ENCODE assay signal across 1 cellular context in the genomic region with DNA sequence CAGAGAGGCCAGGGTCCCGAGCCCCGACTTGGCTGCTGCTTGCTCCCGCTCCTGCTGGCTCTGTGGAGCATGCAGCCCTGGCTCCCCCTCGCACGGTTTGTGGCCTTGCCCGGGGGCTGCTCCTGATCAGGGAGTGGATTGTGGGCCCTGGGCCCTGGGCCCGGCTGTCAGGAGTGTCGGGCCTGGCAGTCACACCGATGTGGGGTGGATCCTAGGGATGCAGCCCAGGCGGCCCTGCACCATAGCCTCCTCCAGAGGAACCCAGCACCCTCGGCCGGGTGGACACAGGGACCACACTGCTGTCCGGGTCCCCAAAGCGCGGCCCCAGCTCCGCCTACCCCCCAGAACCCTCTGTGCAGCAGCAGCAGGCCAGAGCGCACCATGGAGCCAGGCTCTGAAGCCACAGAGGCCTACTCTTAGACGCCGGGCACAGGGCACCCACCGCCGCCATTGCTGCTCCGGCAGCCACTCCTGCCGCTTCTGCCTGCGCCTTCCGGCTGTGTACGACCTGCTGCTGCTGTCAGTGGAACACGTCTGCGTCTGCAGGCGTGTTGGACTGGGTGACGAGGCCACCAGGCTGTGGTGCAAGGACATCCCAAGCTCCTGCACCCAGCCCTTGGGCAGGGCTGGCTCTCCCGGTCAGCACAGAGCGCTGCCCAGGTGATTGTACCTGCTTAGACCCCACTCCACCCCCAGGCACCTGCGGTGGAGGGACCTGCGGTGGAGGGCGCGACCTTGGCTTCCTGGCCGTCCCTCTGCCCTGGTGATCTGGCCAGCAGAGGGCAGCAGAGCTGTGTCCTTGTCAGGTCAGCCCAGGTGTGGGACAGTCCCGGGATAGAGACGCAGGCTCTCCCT.
A peak's percentile ranks its signal among the peaks of the same experiment; 100 is the strongest.
TF ChIP-seq lines count a peak whose summit lies in the region.

No MANE protein-coding gene starts in this region.

TF ChIP-seq in HepG2, 621 proteins besides CTCF, POLR2A, EP300 and RAD21 (continued from another document and continues in another):
- TF ChIP-seq, protein P1, sequence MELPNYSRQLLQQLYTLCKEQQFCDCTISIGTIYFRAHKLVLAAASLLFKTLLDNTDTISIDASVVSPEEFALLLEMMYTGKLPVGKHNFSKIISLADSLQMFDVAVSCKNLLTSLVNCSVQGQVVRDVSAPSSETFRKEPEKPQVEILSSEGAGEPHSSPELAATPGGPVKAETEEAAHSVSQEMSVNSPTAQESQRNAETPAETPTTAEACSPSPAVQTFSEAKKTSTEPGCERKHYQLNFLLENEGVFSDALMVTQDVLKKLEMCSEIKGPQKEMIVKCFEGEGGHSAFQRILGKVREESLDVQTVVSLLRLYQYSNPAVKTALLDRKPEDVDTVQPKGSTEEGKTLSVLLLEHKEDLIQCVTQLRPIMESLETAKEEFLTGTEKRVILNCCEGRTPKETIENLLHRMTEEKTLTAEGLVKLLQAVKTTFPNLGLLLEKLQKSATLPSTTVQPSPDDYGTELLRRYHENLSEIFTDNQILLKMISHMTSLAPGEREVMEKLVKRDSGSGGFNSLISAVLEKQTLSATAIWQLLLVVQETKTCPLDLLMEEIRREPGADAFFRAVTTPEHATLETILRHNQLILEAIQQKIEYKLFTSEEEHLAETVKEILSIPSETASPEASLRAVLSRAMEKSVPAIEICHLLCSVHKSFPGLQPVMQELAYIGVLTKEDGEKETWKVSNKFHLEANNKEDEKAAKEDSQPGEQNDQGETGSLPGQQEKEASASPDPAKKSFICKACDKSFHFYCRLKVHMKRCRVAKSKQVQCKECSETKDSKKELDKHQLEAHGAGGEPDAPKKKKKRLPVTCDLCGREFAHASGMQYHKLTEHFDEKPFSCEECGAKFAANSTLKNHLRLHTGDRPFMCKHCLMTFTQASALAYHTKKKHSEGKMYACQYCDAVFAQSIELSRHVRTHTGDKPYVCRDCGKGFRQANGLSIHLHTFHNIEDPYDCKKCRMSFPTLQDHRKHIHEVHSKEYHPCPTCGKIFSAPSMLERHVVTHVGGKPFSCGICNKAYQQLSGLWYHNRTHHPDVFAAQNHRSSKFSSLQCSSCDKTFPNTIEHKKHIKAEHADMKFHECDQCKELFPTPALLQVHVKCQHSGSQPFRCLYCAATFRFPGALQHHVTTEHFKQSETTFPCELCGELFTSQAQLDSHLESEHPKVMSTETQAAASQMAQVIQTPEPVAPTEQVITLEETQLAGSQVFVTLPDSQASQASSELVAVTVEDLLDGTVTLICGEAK (IDR thresholded peaks at IDR 0.05), result no peak
- TF ChIP-seq, protein P1 (CRISPR knock-in tag; IDR thresholded peaks at IDR 0.05), result no peak
- TF ChIP-seq EED (CRISPR knock-in tag; IDR thresholded peaks at IDR 0.05) (no peak), NFIB (CRISPR knock-in tag; IDR thresholded peaks at IDR 0.05; ENCODE audit: borderline replicate concordance) (no peak), RARG (CRISPR knock-in tag; IDR thresholded peaks at IDR 0.05; ENCODE audit: low read depth) (no peak), ZNF562 (CRISPR knock-in tag; IDR thresholded peaks at IDR 0.05; ENCODE audit: borderline replicate concordance) (no peak), ZSCAN21 (CRISPR knock-in tag; IDR thresholded peaks at IDR 0.05; ENCODE audit: borderline replicate concordance) (peak; percentile 30; the same call in 1 of the 2 replicates), ZFX (CRISPR knock-in tag; IDR thresholded peaks at IDR 0.05; ENCODE audit: low read depth) (0 out of 2 replicates have a peak, but pooled peaks have one; percentile 34), MED1 (CRISPR knock-in tag; IDR thresholded peaks at IDR 0.05) (0 out of 2 replicates have a peak, but pooled peaks have one; percentile 48), ZEB1 (IDR thresholded peaks at IDR 0.05; ENCODE audit: insufficient replicate concordance, low read depth) (peak; percentile 47), PHF21A (CRISPR knock-in tag; IDR thresholded peaks at IDR 0.05) (no peak), MYC (CRISPR knock-in tag; IDR thresholded peaks at IDR 0.05; ENCODE audit: borderline replicate concordance) (no peak), CCAR2 (optimal IDR thresholded peaks at IDR 0.05; ENCODE audit: low read depth, low read length) (no peak), ZFP1 (CRISPR knock-in tag; IDR thresholded peaks at IDR 0.05) (no peak), ARNT2 (CRISPR knock-in tag; IDR thresholded peaks at IDR 0.05; ENCODE audit: low read depth) (no peak), ZFP82 (CRISPR knock-in tag; IDR thresholded peaks at IDR 0.05; ENCODE audit: borderline replicate concordance) (no peak), MBD4 (IDR thresholded peaks at IDR 0.05; ENCODE audit: borderline replicate concordance, low read length) (no peak), ZNF773 (CRISPR knock-in tag; IDR thresholded peaks at IDR 0.05; ENCODE audit: borderline replicate concordance) (no peak), NCOA2 (CRISPR knock-in tag; IDR thresholded peaks at IDR 0.05) (no peak), MATR3 (CRISPR knock-in tag; IDR thresholded peaks at IDR 0.05) (no peak), ZNF749 (CRISPR knock-in tag; IDR thresholded peaks at IDR 0.05; ENCODE audit: borderline replicate concordance) (no peak), ZFP36 (IDR thresholded peaks at IDR 0.05; ENCODE audit: borderline replicate concordance, low read depth, low read length, partially characterized antibody) (no peak), ZNF34 (CRISPR knock-in tag; IDR thresholded peaks at IDR 0.05; ENCODE audit: borderline replicate concordance) (no peak), ZNF674 (CRISPR knock-in tag; IDR thresholded peaks at IDR 0.05; ENCODE audit: low read depth) (no peak), RFXAP (CRISPR knock-in tag; IDR thresholded peaks at IDR 0.05; ENCODE audit: borderline replicate concordance) (no peak), ZNF577 (CRISPR knock-in tag; IDR thresholded peaks at IDR 0.05; ENCODE audit: borderline replicate concordance, low read depth) (no peak), PAF1 (CRISPR knock-in tag; IDR thresholded peaks at IDR 0.05) (no peak), MTA3 (CRISPR knock-in tag; IDR thresholded peaks at IDR 0.05) (no peak), PHF5A (CRISPR knock-in tag; IDR thresholded peaks at IDR 0.05; ENCODE audit: low read depth, unreplicated experiment) (no peak), CBFB (CRISPR knock-in tag; IDR thresholded peaks at IDR 0.05) (0 out of 2 replicates have a peak, but pooled peaks have one; percentile 25), KLF9 (CRISPR knock-in tag; IDR thresholded peaks at IDR 0.05; ENCODE audit: low read depth) (no peak), POLR2AphosphoS5 (IDR thresholded peaks at IDR 0.05; ENCODE audit: low read depth, low read length) (no peak), ARNTL (CRISPR knock-in tag; IDR thresholded peaks at IDR 0.05) (no peak)
- TF ChIP-seq, protein P2, sequence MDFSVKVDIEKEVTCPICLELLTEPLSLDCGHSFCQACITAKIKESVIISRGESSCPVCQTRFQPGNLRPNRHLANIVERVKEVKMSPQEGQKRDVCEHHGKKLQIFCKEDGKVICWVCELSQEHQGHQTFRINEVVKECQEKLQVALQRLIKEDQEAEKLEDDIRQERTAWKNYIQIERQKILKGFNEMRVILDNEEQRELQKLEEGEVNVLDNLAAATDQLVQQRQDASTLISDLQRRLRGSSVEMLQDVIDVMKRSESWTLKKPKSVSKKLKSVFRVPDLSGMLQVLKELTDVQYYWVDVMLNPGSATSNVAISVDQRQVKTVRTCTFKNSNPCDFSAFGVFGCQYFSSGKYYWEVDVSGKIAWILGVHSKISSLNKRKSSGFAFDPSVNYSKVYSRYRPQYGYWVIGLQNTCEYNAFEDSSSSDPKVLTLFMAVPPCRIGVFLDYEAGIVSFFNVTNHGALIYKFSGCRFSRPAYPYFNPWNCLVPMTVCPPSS (IDR thresholded peaks at IDR 0.05), result no peak
- TF ChIP-seq, protein P3, sequence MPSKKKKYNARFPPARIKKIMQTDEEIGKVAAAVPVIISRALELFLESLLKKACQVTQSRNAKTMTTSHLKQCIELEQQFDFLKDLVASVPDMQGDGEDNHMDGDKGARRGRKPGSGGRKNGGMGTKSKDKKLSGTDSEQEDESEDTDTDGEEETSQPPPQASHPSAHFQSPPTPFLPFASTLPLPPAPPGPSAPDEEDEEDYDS (CRISPR knock-in tag; IDR thresholded peaks at IDR 0.05), result no peak
- TF ChIP-seq, protein P4, sequence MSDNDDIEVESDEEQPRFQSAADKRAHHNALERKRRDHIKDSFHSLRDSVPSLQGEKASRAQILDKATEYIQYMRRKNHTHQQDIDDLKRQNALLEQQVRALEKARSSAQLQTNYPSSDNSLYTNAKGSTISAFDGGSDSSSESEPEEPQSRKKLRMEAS (IDR thresholded peaks at IDR 0.05), result no peak; the same call in 1 of the 2 replicates
- TF ChIP-seq, protein P5, sequence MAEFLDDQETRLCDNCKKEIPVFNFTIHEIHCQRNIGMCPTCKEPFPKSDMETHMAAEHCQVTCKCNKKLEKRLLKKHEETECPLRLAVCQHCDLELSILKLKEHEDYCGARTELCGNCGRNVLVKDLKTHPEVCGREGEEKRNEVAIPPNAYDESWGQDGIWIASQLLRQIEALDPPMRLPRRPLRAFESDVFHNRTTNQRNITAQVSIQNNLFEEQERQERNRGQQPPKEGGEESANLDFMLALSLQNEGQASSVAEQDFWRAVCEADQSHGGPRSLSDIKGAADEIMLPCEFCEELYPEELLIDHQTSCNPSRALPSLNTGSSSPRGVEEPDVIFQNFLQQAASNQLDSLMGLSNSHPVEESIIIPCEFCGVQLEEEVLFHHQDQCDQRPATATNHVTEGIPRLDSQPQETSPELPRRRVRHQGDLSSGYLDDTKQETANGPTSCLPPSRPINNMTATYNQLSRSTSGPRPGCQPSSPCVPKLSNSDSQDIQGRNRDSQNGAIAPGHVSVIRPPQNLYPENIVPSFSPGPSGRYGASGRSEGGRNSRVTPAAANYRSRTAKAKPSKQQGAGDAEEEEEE (CRISPR knock-in tag; IDR thresholded peaks at IDR 0.05; ENCODE audit: borderline replicate concordance), result no peak
- TF ChIP-seq, protein P6, sequence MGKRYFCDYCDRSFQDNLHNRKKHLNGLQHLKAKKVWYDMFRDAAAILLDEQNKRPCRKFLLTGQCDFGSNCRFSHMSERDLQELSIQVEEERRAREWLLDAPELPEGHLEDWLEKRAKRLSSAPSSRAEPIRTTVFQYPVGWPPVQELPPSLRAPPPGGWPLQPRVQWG (CRISPR knock-in tag; IDR thresholded peaks at IDR 0.05; ENCODE audit: borderline replicate concordance, low read depth), result no peak
- TF ChIP-seq, protein P7, sequence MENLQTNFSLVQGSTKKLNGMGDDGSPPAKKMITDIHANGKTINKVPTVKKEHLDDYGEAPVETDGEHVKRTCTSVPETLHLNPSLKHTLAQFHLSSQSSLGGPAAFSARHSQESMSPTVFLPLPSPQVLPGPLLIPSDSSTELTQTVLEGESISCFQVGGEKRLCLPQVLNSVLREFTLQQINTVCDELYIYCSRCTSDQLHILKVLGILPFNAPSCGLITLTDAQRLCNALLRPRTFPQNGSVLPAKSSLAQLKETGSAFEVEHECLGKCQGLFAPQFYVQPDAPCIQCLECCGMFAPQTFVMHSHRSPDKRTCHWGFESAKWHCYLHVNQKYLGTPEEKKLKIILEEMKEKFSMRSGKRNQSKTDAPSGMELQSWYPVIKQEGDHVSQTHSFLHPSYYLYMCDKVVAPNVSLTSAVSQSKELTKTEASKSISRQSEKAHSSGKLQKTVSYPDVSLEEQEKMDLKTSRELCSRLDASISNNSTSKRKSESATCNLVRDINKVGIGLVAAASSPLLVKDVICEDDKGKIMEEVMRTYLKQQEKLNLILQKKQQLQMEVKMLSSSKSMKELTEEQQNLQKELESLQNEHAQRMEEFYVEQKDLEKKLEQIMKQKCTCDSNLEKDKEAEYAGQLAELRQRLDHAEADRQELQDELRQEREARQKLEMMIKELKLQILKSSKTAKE (CRISPR knock-in tag; IDR thresholded peaks at IDR 0.05; ENCODE audit: borderline replicate concordance), result no peak
- TF ChIP-seq, protein P8, sequence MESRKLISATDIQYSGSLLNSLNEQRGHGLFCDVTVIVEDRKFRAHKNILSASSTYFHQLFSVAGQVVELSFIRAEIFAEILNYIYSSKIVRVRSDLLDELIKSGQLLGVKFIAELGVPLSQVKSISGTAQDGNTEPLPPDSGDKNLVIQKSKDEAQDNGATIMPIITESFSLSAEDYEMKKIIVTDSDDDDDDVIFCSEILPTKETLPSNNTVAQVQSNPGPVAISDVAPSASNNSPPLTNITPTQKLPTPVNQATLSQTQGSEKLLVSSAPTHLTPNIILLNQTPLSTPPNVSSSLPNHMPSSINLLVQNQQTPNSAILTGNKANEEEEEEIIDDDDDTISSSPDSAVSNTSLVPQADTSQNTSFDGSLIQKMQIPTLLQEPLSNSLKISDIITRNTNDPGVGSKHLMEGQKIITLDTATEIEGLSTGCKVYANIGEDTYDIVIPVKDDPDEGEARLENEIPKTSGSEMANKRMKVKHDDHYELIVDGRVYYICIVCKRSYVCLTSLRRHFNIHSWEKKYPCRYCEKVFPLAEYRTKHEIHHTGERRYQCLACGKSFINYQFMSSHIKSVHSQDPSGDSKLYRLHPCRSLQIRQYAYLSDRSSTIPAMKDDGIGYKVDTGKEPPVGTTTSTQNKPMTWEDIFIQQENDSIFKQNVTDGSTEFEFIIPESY (CRISPR knock-in tag; IDR thresholded peaks at IDR 0.05), result peak; percentile 97
